ENCODE assay signal across 23 cellular contexts in the genomic region with DNA sequence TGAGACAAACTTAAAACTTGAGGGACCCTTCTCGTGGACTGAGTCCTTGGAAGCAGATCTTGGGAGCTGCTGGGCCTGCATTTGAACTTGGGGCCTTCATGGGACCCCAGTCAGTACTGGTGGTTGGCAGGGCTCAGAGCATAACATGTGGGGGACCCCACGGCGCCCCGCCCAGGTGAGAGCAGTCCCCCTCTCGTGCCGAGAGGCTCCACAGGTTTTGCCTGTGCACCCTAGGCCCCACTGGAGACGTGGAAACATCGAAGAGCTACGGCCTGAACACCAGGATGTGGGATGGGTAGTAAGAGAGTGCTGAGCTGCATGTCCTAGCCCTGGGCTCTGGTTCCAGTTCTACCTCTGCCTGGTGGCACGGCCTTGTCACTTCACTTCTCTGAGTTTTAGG.
"Had no signal": no experiment of that assay in that cellular context is flagged by ENCODE, and none has a peak within 500 bp of the region (broad histone marks: within the 10 kb centered on the region; RNA-seq: fewer than 3 reads in every experiment).

No MANE protein-coding gene starts in this region.

- H3K4me1 Mint-ChIP-seq: activated CD4-positive, alpha-beta T cell treated with anti-CD3 and anti-CD28 coated beads for 36 hours; activated naive CD8-positive, alpha-beta T cell treated with anti-CD3 and anti-CD28 coated beads for 36 hours; central memory CD8-positive, alpha-beta T cell; immature natural killer cell; natural killer cell had no signal

- H3K4me2 ChIP-seq: SK-N-SH had no signal

- H3K4me3 ChIP-seq: body of pancreas, colonic mucosa, skin epidermis, stomach, testis had no signal

- H3K27ac ChIP-seq: body of pancreas, testis had no signal

- H3K36me3 Mint-ChIP-seq: activated naive CD8-positive, alpha-beta T cell treated with anti-CD3 and anti-CD28 coated beads for 36 hours; immature natural killer cell; natural killer cell; WTC11 had no signal

- H3K9me3 ChIP-seq: body of pancreas, colonic mucosa, SK-N-SH, stomach, testis had no signal

- H3K9ac ChIP-seq: SK-N-SH had no signal

- H3K27ac Mint-ChIP-seq: activated CD4-positive, alpha-beta T cell treated with anti-CD3 and anti-CD28 coated beads for 36 hours; activated naive CD8-positive, alpha-beta T cell treated with anti-CD3 and anti-CD28 coated beads for 36 hours; immature natural killer cell; natural killer cell had no signal

- H3K36me3 ChIP-seq: colonic mucosa, stomach had no signal

- DNase-seq: activated CD4-positive, alpha-beta T cell treated with anti-CD3 and anti-CD28 coated beads for 36 hours; activated CD4-positive, alpha-beta T cell treated with anti-CD3 and anti-CD28 coated beads, Interleukin-2, amount 50 U/mL, for 48 hours; activated naive CD8-positive, alpha-beta T cell treated with anti-CD3 and anti-CD28 coated beads for 36 hours; activated T-cell treated with anti-CD3 and anti-CD28 coated beads for 4 hours; amniotic stem cell; body of pancreas; colonic mucosa; endodermal cell; head of caudate nucleus; immature natural killer cell; kidney glomerular epithelial cell; mesendoderm; natural killer cell; posterior cingulate gyrus; right cardiac atrium; SK-N-SH; stimulated activated CD4-positive, alpha-beta T cell treated with anti-CD3 and anti-CD28 coated beads, Interleukin-4, amount 100 ng/mL, for 1 hour; stomach; testis had no signal

- H3K4me1 ChIP-seq: body of pancreas had no signal

- H3K27me3 ChIP-seq: body of pancreas, colonic mucosa, stomach, testis had no signal

- H3K9me2 ChIP-seq: SK-N-SH had no signal

- H3K27me3 Mint-ChIP-seq: activated CD4-positive, alpha-beta T cell treated with anti-CD3 and anti-CD28 coated beads for 36 hours had no signal

- H3K4me3 Mint-ChIP-seq: activated CD4-positive, alpha-beta T cell treated with anti-CD3 and anti-CD28 coated beads for 36 hours; activated naive CD8-positive, alpha-beta T cell treated with anti-CD3 and anti-CD28 coated beads for 36 hours; central memory CD8-positive, alpha-beta T cell; immature natural killer cell; natural killer cell had no signal

- ATAC-seq: activated CD4-positive, alpha-beta T cell treated with anti-CD3 and anti-CD28 coated beads for 36 hours; body of pancreas; natural killer cell; WTC11 had no signal

- FAIRE-seq: frontal cortex had no signal

- H3K9me3 Mint-ChIP-seq: activated naive CD8-positive, alpha-beta T cell treated with anti-CD3 and anti-CD28 coated beads for 36 hours; central memory CD8-positive, alpha-beta T cell; natural killer cell; WTC11 had no signal
